8 cellular contexts compared by ENCODE assay signal in genomic region chr16:28924762-28925385, GRCh38. TPM values are rescaled to one million over a fixed set of nuclear protein-coding genes. Genes with fewer than 3 reads are reported as not detected.
DNase-seq lines count a peak whose midpoint lies in the region; ATAC-seq and TF ChIP-seq lines count a peak whose summit lies in the region.

Gene RABEP2, minus strand, starts transcription at chr16:28925238. Its CDS starts 75 bp downstream, at chr16:28925163.

- H3K4me1 ChIP-seq in right lobe of liver: peaks cover 0 to 5% (median 0%) of the 10 kb centered on the region in 4 donors

- peaks cover 18% of the 10 kb centered on the region for H3K4me1 Mint-ChIP-seq in CD14-positive monocyte
- peaks cover 20% of the 10 kb centered on the region for H3K4me1 Mint-ChIP-seq in activated CD4-positive, alpha-beta memory T cell treated with anti-CD3 and anti-CD28 coated beads, Interleukin-2, amount 10 ng/mL, durations not matched to agents 7 days and 5 days

- H3K36me3 ChIP-seq in right lobe of liver: no peaks in the 10 kb centered on the region

- H3K27me3 Mint-ChIP-seq in CD14-positive monocyte (ENCODE audit: low read depth in 3 of 3): peaks cover 0 to 7% (median 0%) of the 10 kb centered on the region in 3 donors
- H3K27me3 Mint-ChIP-seq in activated CD4-positive, alpha-beta memory T cell treated with anti-CD3 and anti-CD28 coated beads, Interleukin-2, amount 10 ng/mL, durations not matched to agents 7 days and 5 days: no peaks in the 10 kb centered on the region

- no peaks in the 10 kb centered on the region for H3K9me3 Mint-ChIP-seq in CD14-positive monocyte
- no peaks in the 10 kb centered on the region for H3K9me3 Mint-ChIP-seq in activated CD4-positive, alpha-beta memory T cell treated with anti-CD3 and anti-CD28 coated beads, Interleukin-2, amount 10 ng/mL, durations not matched to agents 7 days and 5 days

- H3K27ac ChIP-seq in dorsolateral prefrontal cortex: peak within 1 kb of the TSS; percentile 74 to 98 (median 95)
- H3K27ac ChIP-seq in right lobe of liver: peak within 1 kb of the TSS; percentile 79 to 96 (median 93)

- CTCF ChIA-PET in activated CD4-positive, alpha-beta memory T cell treated with anti-CD3 and anti-CD28 coated beads, Interleukin-2, amount 10 ng/mL, durations not matched to agents 7 days and 5 days (lab: Charles Lee): interaction anchor here (3.0 kb wide), 1 partner anchor 20 kb away, joined by 17 read pairs; no protein-coding TSS in a partner anchor

- no peak for TF ChIP-seq POLR2A in right lobe of liver (IDR thresholded peaks at IDR 0.05)

- H3K9me3 ChIP-seq in right lobe of liver: no peaks in the 10 kb centered on the region

- TF ChIP-seq CTCF in CD14-positive monocyte (IDR thresholded peaks at IDR 0.05) (no peak), dorsolateral prefrontal cortex (IDR thresholded peaks at IDR 0.05 in 54 of 56, conservative IDR thresholded peaks at IDR 0.05 in 2 of 56; ENCODE audit: low read depth in 1 of 56, partially characterized antibody in 56 of 56) (peak in 5 of 56 donors; percentile 4 to 52 (median 22)), right lobe of liver (IDR thresholded peaks at IDR 0.05) (no peak)

- DNase-seq in CD14-positive monocyte (ENCODE audit: low spot score): peak; percentile 85
- peak; percentile 95 for DNase-seq in NCI-H774 (lab: John Stamatoyannopoulos, UW)
- DNase-seq in activated CD4-positive, alpha-beta memory T cell treated with anti-CD3 and anti-CD28 coated beads, Interleukin-2, amount 10 ng/mL, durations not matched to agents 7 days and 5 days: peak; percentile 95
- peak; percentile 81 to 93 (median 88) for DNase-seq in dorsolateral prefrontal cortex
- peak; percentile 92 to 93 (median 93) for DNase-seq in right lobe of liver
- DNase-seq in stimulated activated CD4-positive, alpha-beta T cell treated with anti-CD3 and anti-CD28 coated beads, Interleukin-4, amount 100 ng/mL, for 4 hours: peak; percentile 89 to 99

- POLR2A ChIA-PET in activated CD4-positive, alpha-beta memory T cell treated with anti-CD3 and anti-CD28 coated beads, Interleukin-2, amount 10 ng/mL, durations not matched to agents 7 days and 5 days (lab: Charles Lee): interaction anchor here (0.6 to 2.2 kb wide), 13 partner anchors 11 to 103 kb away, joined by 3 to 14 read pairs (median 5); partner anchors contain the start of genes SH2B1, SPNS1 and TUFM

- under 1% methylated on average over 36 of the region's 66 CpGs for WGBS in right lobe of liver (ENCODE audit: insufficient coverage, low coverage, low lambda C conversion rate, missing lambda C conversion rate)

- H3K27ac Mint-ChIP-seq in CD14-positive monocyte: peak within 1 kb of the TSS; percentile 91 to 97 (median 94)
- peak within 1 kb of the TSS; percentile 95 for H3K27ac Mint-ChIP-seq in activated CD4-positive, alpha-beta memory T cell treated with anti-CD3 and anti-CD28 coated beads, Interleukin-2, amount 10 ng/mL, durations not matched to agents 7 days and 5 days

- H3K4me3 Mint-ChIP-seq in CD14-positive monocyte: peak within 1 kb of the TSS; percentile 94 to 97
- peak within 1 kb of the TSS; percentile 97 for H3K4me3 Mint-ChIP-seq in activated CD4-positive, alpha-beta memory T cell treated with anti-CD3 and anti-CD28 coated beads, Interleukin-2, amount 10 ng/mL, durations not matched to agents 7 days and 5 days

- H3K36me3 Mint-ChIP-seq in CD14-positive monocyte: peaks cover 8 to 22% of the 10 kb centered on the region in 2 donors
- H3K36me3 Mint-ChIP-seq in activated CD4-positive, alpha-beta memory T cell treated with anti-CD3 and anti-CD28 coated beads, Interleukin-2, amount 10 ng/mL, durations not matched to agents 7 days and 5 days (ENCODE audit: low read depth): peaks cover 14% of the 10 kb centered on the region

- intact Hi-C loops in CD14-positive monocyte (cut with micrococcal nuclease) (loop anchor here in 1 of 2 donors (10.0 kb wide), 2 partner anchors 80 to 370 kb away; partner anchors contain the start of genes SGF29 and TUFM), dorsolateral prefrontal cortex (cut with DNase I) (loop anchor here (5.0 kb wide), 3 partner anchors 48 to 78 kb away; partner anchors contain the start of genes ATP2A1 (in 1 of the 2), SH2B1 (in 1 of the 2) and TUFM (in 1 of the 2)), right lobe of liver (cut with DNase I) (no loop called here)

- ATAC-seq in GM19452 (IDR thresholded peaks at IDR 0.05; ENCODE audit: unreplicated experiment): peak; percentile 61
- peak; percentile 52 for ATAC-seq in HG03571 (IDR thresholded peaks at IDR 0.05; ENCODE audit: unreplicated experiment)
- ATAC-seq in right lobe of liver: peak; percentile 91 to 95 (median 94)

- peak within 1 kb of the TSS; percentile 58 to 99 (median 89) for H3K4me3 ChIP-seq in dorsolateral prefrontal cortex
- H3K4me3 ChIP-seq in right lobe of liver: peak within 1 kb of the TSS; percentile 90 to 97 (median 91)

- H3K27me3 ChIP-seq in dorsolateral prefrontal cortex (no peaks in the 10 kb centered on the region), right lobe of liver (no peaks in the 10 kb centered on the region)

RNA-seq across cellular contexts. Expression of gene RABEP2, which starts in this region (rescaled TPM):
- polyA plus RNA-seq in CD14-positive monocyte: 1 to 10 TPM; 1.9 to 2.5 TPM
- 10 to 100 TPM; 15.7 to 16.5 TPM for total RNA-seq in activated CD4-positive, alpha-beta memory T cell treated with anti-CD3 and anti-CD28 coated beads, Interleukin-2, amount 10 ng/mL, durations not matched to agents 7 days and 5 days
- total RNA-seq in dorsolateral prefrontal cortex (10 to 100 TPM in 117 of 120 experiments, 1 to 10 TPM in 3; 9.1 to 24.2 (median 15.8) TPM), right lobe of liver (10 to 100 TPM in 2 of 6 experiments, 1 to 10 TPM in 4; 5.0 to 21.0 (median 9.1) TPM)

Comparison
In these comparisons a context has a peak if more than half of its experiments do, and no peak if none do; other contexts are left out.
1. Peak in every context shown above with its lines: DNase-seq, ATAC-seq, H3K4me3 ChIP-seq and H3K27ac ChIP-seq.
2. intact Hi-C loops: an anchor here in dorsolateral prefrontal cortex (5.0 kb wide); none called in right lobe of liver.